8 cellular contexts compared by ENCODE assay signal in genomic region chr13:30577381-30577780, GRCh38. TPM values are rescaled to one million over a fixed set of nuclear protein-coding genes. Genes with fewer than 3 reads are reported as not detected.
DNase-seq lines count a peak whose midpoint lies in the region; ATAC-seq and TF ChIP-seq lines count a peak whose summit lies in the region.

No MANE protein-coding gene starts in this region.

- TF ChIP-seq CTCF in WERI-Rb-1 (IDR thresholded peaks at IDR 0.05; ENCODE audit: low read depth, low read length), result no peak

- no peak overlapping the region for H3K4me3 ChIP-seq in WERI-Rb-1 (ENCODE audit: low read depth, low read length)

- no peak overlapping the region for H3K27ac ChIP-seq in WERI-Rb-1

- ATAC-seq in HG03520 (IDR thresholded peaks at IDR 0.05; ENCODE audit: unreplicated experiment) (peak; percentile 76), Right ventricle myocardium inferior (no peak)

- no peak for TF ChIP-seq POLR2A in erythroblast (IDR thresholded peaks at IDR 0.05; ENCODE audit: low read length)

- peak; percentile 54 for DNase-seq in activated naive CD4-positive, alpha-beta T cell treated with Interleukin-2 at 50 U/mL for 16 hours
- DNase-seq in activated naive CD4-positive, alpha-beta T cell treated with anti-CD3 and anti-CD28 coated beads, Interleukin-2, amount 50 U/mL, for 16 hours, result no peak
- DNase-seq in WERI-Rb-1 (peak; percentile 12), erythroblast (lab: John Stamatoyannopoulos, UW) (peak; percentile 54 to 81), iPS-NIHi7 (ENCODE audit: extremely low spot score) (no peak), Right ventricle myocardium inferior (ENCODE audit: missing footprints) (no peak)
- DNase-seq in stimulated activated CD8-positive, alpha-beta memory T cell treated with anti-CD3 and anti-CD28 coated beads, Interleukin-4, amount 100 ng/mL, for 24 hours (ENCODE audit: low read depth), result peak; percentile 26

- H3K36me3 ChIP-seq in WERI-Rb-1, result no peaks in the 10 kb centered on the region

- intact Hi-C loops in Right ventricle myocardium inferior (cut with DNase I), result loop anchor here (5.0 to 10.0 kb wide), 3 partner anchors 110 to 443 kb away; partner anchors contain the start of gene HMGB1

- H3K9me3 ChIP-seq in WERI-Rb-1 (ENCODE audit: severe bottlenecking), result no peaks in the 10 kb centered on the region

- H3K27me3 ChIP-seq in WERI-Rb-1 (ENCODE audit: insufficient read depth, low read depth, severe bottlenecking), result no peaks in the 10 kb centered on the region

RNA-seq across cellular contexts. Expression of gene USPL1, which starts 40.3 kb away (rescaled TPM):
- 10.3 TPM for total RNA-seq in Right ventricle myocardium inferior

Comparison
In these comparisons a context has a peak if more than half of its experiments do, and no peak if none do; other contexts are left out.
1. DNase-seq: peak in activated naive CD4-positive, alpha-beta T cell treated with Interleukin-2 at 50 U/mL for 16 hours (single experiment), WERI-Rb-1 (single experiment), erythroblast (2 of 2) and stimulated activated CD8-positive, alpha-beta memory T cell treated with anti-CD3 and anti-CD28 coated beads, Interleukin-4, amount 100 ng/mL, for 24 hours (single experiment); none in activated naive CD4-positive, alpha-beta T cell treated with anti-CD3 and anti-CD28 coated beads, Interleukin-2, amount 50 U/mL, for 16 hours (single experiment), iPS-NIHi7 (single experiment) and Right ventricle myocardium inferior (single experiment).